1 cellular context compared by ENCODE assay signal in genomic region chr11:65720237-65720934, GRCh38.
TF ChIP-seq lines count a peak whose summit lies in the region.

RNASEH2C (minus strand) TSS chr11:65720798; CDS start chr11:65720758, 40 bp downstream.

TF ChIP-seq in HepG2, 621 proteins besides CTCF, POLR2A, EP300 and RAD21 (continued from another document and continues in another):
- 0 out of 2 replicates have a peak, but pooled peaks have one; percentile 5 for TF ChIP-seq CCDC6 (CRISPR knock-in tag; IDR thresholded peaks at IDR 0.05)
- TF ChIP-seq ZKSCAN8 (CRISPR knock-in tag; IDR thresholded peaks at IDR 0.05; ENCODE audit: borderline replicate concordance), result peak; percentile 26; the same call in 1 of the 2 replicates
- no peak for TF ChIP-seq CHCHD3 (CRISPR knock-in tag; IDR thresholded peaks at IDR 0.05)
- TF ChIP-seq FOXC1 (CRISPR knock-in tag; IDR thresholded peaks at IDR 0.05; ENCODE audit: borderline replicate concordance), result peak; percentile 60; the same call in 1 of the 2 replicates
- TF ChIP-seq GATAD2A (CRISPR knock-in tag; IDR thresholded peaks at IDR 0.05), result no peak; the same call in 1 of the 2 replicates
- TF ChIP-seq YEATS4 (CRISPR knock-in tag; IDR thresholded peaks at IDR 0.05; ENCODE audit: borderline replicate concordance), result peak; percentile 79
- TF ChIP-seq, protein P1, sequence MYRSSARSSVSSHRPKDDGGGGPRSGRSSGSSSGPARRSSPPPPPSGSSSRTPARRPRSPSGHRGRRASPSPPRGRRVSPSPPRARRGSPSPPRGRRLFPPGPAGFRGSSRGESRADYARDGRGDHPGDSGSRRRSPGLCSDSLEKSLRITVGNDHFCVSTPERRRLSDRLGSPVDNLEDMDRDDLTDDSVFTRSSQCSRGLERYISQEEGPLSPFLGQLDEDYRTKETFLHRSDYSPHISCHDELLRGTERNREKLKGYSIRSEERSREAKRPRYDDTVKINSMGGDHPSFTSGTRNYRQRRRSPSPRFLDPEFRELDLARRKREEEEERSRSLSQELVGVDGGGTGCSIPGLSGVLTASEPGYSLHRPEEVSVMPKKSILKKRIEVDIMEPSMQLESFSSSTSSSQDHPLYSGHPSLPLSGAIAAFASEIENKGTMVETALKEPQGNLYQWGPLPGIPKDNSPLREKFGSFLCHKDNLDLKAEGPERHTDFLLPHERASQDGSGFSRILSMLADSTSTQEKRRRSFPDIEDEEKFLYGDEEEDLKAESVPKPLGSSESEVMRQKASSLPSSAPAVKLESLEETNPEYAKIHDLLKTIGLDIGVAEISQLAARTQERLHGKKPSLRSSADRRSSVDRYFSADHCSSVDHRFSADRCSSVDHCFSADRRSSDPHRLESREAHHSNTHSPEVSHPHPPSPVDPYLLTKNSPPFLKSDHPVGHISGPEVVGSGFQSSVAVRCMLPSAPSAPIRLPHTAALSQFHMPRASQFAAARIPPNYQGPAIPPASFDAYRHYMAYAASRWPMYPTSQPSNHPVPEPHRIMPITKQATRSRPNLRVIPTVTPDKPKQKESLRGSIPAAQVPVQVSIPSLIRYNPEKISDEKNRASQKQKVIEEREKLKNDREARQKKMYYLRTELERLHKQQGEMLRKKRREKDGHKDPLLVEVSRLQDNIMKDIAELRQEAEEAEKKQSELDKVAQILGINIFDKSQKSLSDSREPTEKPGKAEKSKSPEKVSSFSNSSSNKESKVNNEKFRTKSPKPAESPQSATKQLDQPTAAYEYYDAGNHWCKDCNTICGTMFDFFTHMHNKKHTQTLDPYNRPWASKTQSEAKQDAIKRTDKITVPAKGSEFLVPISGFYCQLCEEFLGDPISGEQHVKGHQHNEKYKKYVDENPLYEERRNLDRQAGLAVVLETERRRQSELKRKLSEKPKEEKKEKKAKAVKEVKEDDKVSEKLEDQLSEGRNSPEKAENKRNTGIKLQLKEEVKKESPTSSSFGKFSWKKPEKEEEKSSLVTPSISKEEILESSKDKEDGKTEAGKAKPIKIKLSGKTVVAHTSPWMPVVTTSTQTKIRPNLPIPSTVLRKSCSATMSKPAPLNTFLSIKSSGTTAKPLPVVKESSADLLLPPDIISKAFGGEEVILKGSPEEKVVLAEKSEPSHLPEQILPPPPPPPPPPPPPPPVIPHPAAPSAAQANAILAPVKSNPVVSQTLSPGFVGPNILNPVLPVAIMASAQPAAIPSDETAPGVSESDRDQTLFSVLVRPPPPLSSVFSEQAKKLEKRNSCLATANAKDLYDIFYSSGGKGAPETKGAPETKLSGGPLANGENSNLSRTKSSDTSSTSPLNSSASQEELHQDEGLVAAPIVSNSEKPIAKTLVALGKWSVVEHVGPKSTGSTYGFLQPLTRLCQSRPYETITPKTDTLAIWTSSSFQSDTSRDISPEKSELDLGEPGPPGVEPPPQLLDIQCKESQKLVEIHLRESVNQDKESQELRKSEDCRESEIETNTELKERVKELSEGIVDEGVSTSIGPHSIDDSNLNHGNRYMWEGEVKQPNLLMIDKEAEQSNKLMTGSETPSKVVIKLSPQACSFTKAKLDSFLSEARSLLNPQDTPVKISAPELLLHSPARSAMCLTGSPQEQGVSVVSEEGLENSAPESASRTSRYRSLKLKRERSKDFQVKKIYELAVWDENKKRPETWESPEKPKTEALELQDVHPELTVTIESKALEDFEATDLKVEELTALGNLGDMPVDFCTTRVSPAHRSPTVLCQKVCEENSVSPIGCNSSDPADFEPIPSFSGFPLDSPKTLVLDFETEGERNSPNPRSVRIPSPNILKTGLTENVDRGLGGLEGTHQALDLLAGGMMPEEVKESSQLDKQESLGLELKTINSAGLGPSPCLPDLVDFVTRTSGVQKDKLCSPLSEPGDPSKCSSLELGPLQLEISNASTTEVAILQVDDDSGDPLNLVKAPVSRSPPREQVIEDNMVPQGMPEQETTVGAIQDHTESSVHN (CRISPR knock-in tag; IDR thresholded peaks at IDR 0.05), result no peak
- TF ChIP-seq SMYD3 (CRISPR knock-in tag; IDR thresholded peaks at IDR 0.05), result 0 out of 2 replicates have a peak, but pooled peaks have one; percentile 32
- no peak for TF ChIP-seq ZNF3 (CRISPR knock-in tag; IDR thresholded peaks at IDR 0.05)
- peak; percentile 82 for TF ChIP-seq RBM39 (IDR thresholded peaks at IDR 0.05; ENCODE audit: low read depth, low read length, poor library complexity, severe bottlenecking)
- no peak for TF ChIP-seq TCF12 (IDR thresholded peaks at IDR 0.05)
- no peak for TF ChIP-seq TCF12 (CRISPR knock-in tag; IDR thresholded peaks at IDR 0.05)
- no peak for TF ChIP-seq ZNF660 (CRISPR knock-in tag; IDR thresholded peaks at IDR 0.05; ENCODE audit: borderline replicate concordance, low read depth)
- peak; percentile 84 for TF ChIP-seq MAX (IDR thresholded peaks at IDR 0.05)
- TF ChIP-seq ZNF720 (CRISPR knock-in tag; IDR thresholded peaks at IDR 0.05), result no peak; the same call in 1 of the 2 replicates
- TF ChIP-seq DPF2 (CRISPR knock-in tag; IDR thresholded peaks at IDR 0.05; ENCODE audit: borderline replicate concordance, low read depth), result no peak
- TF ChIP-seq HDAC2 (CRISPR knock-in tag; IDR thresholded peaks at IDR 0.05), result no peak; the same call in 1 of the 2 replicates
- TF ChIP-seq ZNF619 (CRISPR knock-in tag; IDR thresholded peaks at IDR 0.05), result peak; percentile 55; the same call in 1 of the 2 replicates
- 0 out of 2 replicates have a peak, but pooled peaks have one; percentile 57 for TF ChIP-seq ATAD3A (CRISPR knock-in tag; IDR thresholded peaks at IDR 0.05)
- 0 out of 2 replicates have a peak, but pooled peaks have one; percentile 3 for TF ChIP-seq SNAPC2 (CRISPR knock-in tag; IDR thresholded peaks at IDR 0.05)
- no peak for TF ChIP-seq THYN1 (CRISPR knock-in tag; IDR thresholded peaks at IDR 0.05; ENCODE audit: borderline replicate concordance, low read depth)
- TF ChIP-seq KDM4B (CRISPR knock-in tag; IDR thresholded peaks at IDR 0.05), result peak; percentile 69; the same call in 1 of the 2 replicates
- peak; percentile 95 for TF ChIP-seq SAFB2 (CRISPR knock-in tag; IDR thresholded peaks at IDR 0.05; ENCODE audit: borderline replicate concordance, low read depth)
- TF ChIP-seq NCOR1 (IDR thresholded peaks at IDR 0.05; ENCODE audit: borderline replicate concordance, low read length), result no peak
- TF ChIP-seq TEAD2 (CRISPR knock-in tag; IDR thresholded peaks at IDR 0.05), result no peak
- TF ChIP-seq MTERF4 (CRISPR knock-in tag; IDR thresholded peaks at IDR 0.05), result peak; percentile 78; the same call in 1 of the 2 replicates
- peak; percentile 75 for TF ChIP-seq UBTF (CRISPR knock-in tag; IDR thresholded peaks at IDR 0.05)
- no peak for TF ChIP-seq ZNF747 (CRISPR knock-in tag; IDR thresholded peaks at IDR 0.05; ENCODE audit: borderline replicate concordance)
- TF ChIP-seq ZNF383 (CRISPR knock-in tag; IDR thresholded peaks at IDR 0.05; ENCODE audit: borderline replicate concordance), result no peak
- TF ChIP-seq, protein P2, sequence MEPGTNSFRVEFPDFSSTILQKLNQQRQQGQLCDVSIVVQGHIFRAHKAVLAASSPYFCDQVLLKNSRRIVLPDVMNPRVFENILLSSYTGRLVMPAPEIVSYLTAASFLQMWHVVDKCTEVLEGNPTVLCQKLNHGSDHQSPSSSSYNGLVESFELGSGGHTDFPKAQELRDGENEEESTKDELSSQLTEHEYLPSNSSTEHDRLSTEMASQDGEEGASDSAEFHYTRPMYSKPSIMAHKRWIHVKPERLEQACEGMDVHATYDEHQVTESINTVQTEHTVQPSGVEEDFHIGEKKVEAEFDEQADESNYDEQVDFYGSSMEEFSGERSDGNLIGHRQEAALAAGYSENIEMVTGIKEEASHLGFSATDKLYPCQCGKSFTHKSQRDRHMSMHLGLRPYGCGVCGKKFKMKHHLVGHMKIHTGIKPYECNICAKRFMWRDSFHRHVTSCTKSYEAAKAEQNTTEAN (CRISPR knock-in tag; conservative IDR thresholded peaks at IDR 0.05), result 0 out of 2 replicates have a peak, but pooled peaks have one; percentile 15
- TF ChIP-seq ZNF224 (CRISPR knock-in tag; IDR thresholded peaks at IDR 0.05), result no peak; the same call in 1 of the 2 replicates
- TF ChIP-seq ZBTB1 (CRISPR knock-in tag; IDR thresholded peaks at IDR 0.05; ENCODE audit: borderline replicate concordance), result no peak
- TF ChIP-seq RFX3 (CRISPR knock-in tag; IDR thresholded peaks at IDR 0.05), result no peak
- peak; percentile 93 for TF ChIP-seq IRF2 (CRISPR knock-in tag; IDR thresholded peaks at IDR 0.05)
- TF ChIP-seq ARNT (IDR thresholded peaks at IDR 0.05), result no peak
- TF ChIP-seq THAP9 (CRISPR knock-in tag; IDR thresholded peaks at IDR 0.05; ENCODE audit: borderline replicate concordance), result peak; percentile 31; the same call in 1 of the 2 replicates
- TF ChIP-seq ZNF446 (CRISPR knock-in tag; IDR thresholded peaks at IDR 0.05), result peak; percentile 91
- peak; percentile 7; the same call in 1 of the 2 replicates for TF ChIP-seq FOXP4 (CRISPR knock-in tag; IDR thresholded peaks at IDR 0.05)
- no peak for TF ChIP-seq MTF1 (CRISPR knock-in tag; IDR thresholded peaks at IDR 0.05)
- TF ChIP-seq ZFP36L2 (CRISPR knock-in tag; IDR thresholded peaks at IDR 0.05), result no peak
- peak; percentile 84 for TF ChIP-seq HOXA3 (CRISPR knock-in tag; IDR thresholded peaks at IDR 0.05)
- TF ChIP-seq CENPX (CRISPR knock-in tag; IDR thresholded peaks at IDR 0.05), result no peak
- peak; percentile 80; the same call in 1 of the 2 replicates for TF ChIP-seq ZNF749 (CRISPR knock-in tag; IDR thresholded peaks at IDR 0.05; ENCODE audit: borderline replicate concordance)
- no peak for TF ChIP-seq SOX6 (IDR thresholded peaks at IDR 0.05)
- TF ChIP-seq SOX6 (CRISPR knock-in tag; IDR thresholded peaks at IDR 0.05), result no peak; the same call in 1 of the 2 replicates
- TF ChIP-seq HES4 (CRISPR knock-in tag; IDR thresholded peaks at IDR 0.05; ENCODE audit: borderline replicate concordance), result peak; percentile 71
- no peak; the same call in 1 of the 2 replicates for TF ChIP-seq MED1 (CRISPR knock-in tag; IDR thresholded peaks at IDR 0.05)
- TF ChIP-seq HCFC1 (IDR thresholded peaks at IDR 0.05; ENCODE audit: low read depth, low read length), result peak; percentile 85
